Comparison of ENCODE assay signal across 1 cellular context in genomic region chr10:3782456-3783312, GRCh38.
TF ChIP-seq lines count a peak whose summit lies in the region.

No MANE protein-coding gene starts in this region.

TF ChIP-seq in HepG2, 621 proteins besides CTCF, POLR2A, EP300 and RAD21 (continued from another document and continues in another):
- no peak for TF ChIP-seq TRAFD1 (CRISPR knock-in tag; IDR thresholded peaks at IDR 0.05; ENCODE audit: borderline replicate concordance)
- 0 out of 2 replicates have a peak, but pooled peaks have one; percentile 8 for TF ChIP-seq HNRNPL (IDR thresholded peaks at IDR 0.05; ENCODE audit: low read depth, low read length)
- TF ChIP-seq DPF2 (CRISPR knock-in tag; IDR thresholded peaks at IDR 0.05; ENCODE audit: borderline replicate concordance, low read depth), result no peak
- TF ChIP-seq, protein P1, sequence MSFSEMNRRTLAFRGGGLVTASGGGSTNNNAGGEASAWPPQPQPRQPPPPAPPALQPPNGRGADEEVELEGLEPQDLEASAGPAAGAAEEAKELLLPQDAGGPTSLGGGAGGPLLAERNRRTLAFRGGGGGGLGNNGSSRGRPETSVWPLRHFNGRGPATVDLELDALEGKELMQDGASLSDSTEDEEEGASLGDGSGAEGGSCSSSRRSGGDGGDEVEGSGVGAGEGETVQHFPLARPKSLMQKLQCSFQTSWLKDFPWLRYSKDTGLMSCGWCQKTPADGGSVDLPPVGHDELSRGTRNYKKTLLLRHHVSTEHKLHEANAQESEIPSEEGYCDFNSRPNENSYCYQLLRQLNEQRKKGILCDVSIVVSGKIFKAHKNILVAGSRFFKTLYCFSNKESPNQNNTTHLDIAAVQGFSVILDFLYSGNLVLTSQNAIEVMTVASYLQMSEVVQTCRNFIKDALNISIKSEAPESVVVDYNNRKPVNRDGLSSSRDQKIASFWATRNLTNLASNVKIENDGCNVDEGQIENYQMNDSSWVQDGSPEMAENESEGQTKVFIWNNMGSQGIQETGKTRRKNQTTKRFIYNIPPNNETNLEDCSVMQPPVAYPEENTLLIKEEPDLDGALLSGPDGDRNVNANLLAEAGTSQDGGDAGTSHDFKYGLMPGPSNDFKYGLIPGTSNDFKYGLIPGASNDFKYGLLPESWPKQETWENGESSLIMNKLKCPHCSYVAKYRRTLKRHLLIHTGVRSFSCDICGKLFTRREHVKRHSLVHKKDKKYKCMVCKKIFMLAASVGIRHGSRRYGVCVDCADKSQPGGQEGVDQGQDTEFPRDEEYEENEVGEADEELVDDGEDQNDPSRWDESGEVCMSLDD (CRISPR knock-in tag; IDR thresholded peaks at IDR 0.05; ENCODE audit: borderline replicate concordance), result no peak
- no peak for TF ChIP-seq ZMYM2 (CRISPR knock-in tag; IDR thresholded peaks at IDR 0.05)
- no peak for TF ChIP-seq ZNF563 (CRISPR knock-in tag; IDR thresholded peaks at IDR 0.05)
- no peak for TF ChIP-seq IRF2 (CRISPR knock-in tag; IDR thresholded peaks at IDR 0.05)
- TF ChIP-seq PAXIP1 (CRISPR knock-in tag; conservative IDR thresholded peaks at IDR 0.05), result no peak
- TF ChIP-seq, protein P2, sequence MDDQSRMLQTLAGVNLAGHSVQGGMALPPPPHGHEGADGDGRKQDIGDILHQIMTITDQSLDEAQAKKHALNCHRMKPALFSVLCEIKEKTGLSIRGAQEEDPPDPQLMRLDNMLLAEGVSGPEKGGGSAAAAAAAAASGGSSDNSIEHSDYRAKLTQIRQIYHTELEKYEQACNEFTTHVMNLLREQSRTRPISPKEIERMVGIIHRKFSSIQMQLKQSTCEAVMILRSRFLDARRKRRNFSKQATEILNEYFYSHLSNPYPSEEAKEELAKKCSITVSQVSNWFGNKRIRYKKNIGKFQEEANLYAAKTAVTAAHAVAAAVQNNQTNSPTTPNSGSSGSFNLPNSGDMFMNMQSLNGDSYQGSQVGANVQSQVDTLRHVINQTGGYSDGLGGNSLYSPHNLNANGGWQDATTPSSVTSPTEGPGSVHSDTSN (CRISPR knock-in tag; IDR thresholded peaks at IDR 0.05; ENCODE audit: borderline replicate concordance), result no peak
- TF ChIP-seq, protein P3, sequence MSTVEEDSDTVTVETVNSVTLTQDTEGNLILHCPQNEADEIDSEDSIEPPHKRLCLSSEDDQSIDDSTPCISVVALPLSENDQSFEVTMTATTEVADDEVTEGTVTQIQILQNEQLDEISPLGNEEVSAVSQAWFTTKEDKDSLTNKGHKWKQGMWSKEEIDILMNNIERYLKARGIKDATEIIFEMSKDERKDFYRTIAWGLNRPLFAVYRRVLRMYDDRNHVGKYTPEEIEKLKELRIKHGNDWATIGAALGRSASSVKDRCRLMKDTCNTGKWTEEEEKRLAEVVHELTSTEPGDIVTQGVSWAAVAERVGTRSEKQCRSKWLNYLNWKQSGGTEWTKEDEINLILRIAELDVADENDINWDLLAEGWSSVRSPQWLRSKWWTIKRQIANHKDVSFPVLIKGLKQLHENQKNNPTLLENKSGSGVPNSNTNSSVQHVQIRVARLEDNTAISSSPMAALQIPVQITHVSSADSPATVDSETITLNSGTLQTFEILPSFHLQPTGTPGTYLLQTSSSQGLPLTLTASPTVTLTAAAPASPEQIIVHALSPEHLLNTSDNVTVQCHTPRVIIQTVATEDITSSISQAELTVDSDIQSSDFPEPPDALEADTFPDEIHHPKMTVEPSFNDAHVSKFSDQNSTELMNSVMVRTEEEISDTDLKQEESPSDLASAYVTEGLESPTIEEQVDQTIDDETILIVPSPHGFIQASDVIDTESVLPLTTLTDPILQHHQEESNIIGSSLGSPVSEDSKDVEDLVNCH (CRISPR knock-in tag; IDR thresholded peaks at IDR 0.05), result no peak
- TF ChIP-seq, protein P4, sequence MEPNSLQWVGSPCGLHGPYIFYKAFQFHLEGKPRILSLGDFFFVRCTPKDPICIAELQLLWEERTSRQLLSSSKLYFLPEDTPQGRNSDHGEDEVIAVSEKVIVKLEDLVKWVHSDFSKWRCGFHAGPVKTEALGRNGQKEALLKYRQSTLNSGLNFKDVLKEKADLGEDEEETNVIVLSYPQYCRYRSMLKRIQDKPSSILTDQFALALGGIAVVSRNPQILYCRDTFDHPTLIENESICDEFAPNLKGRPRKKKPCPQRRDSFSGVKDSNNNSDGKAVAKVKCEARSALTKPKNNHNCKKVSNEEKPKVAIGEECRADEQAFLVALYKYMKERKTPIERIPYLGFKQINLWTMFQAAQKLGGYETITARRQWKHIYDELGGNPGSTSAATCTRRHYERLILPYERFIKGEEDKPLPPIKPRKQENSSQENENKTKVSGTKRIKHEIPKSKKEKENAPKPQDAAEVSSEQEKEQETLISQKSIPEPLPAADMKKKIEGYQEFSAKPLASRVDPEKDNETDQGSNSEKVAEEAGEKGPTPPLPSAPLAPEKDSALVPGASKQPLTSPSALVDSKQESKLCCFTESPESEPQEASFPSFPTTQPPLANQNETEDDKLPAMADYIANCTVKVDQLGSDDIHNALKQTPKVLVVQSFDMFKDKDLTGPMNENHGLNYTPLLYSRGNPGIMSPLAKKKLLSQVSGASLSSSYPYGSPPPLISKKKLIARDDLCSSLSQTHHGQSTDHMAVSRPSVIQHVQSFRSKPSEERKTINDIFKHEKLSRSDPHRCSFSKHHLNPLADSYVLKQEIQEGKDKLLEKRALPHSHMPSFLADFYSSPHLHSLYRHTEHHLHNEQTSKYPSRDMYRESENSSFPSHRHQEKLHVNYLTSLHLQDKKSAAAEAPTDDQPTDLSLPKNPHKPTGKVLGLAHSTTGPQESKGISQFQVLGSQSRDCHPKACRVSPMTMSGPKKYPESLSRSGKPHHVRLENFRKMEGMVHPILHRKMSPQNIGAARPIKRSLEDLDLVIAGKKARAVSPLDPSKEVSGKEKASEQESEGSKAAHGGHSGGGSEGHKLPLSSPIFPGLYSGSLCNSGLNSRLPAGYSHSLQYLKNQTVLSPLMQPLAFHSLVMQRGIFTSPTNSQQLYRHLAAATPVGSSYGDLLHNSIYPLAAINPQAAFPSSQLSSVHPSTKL (CRISPR knock-in tag; IDR thresholded peaks at IDR 0.05), result peak; percentile 45; the same call in 1 of the 2 replicates
- no peak for TF ChIP-seq GTF3A (CRISPR knock-in tag; conservative IDR thresholded peaks at IDR 0.05)
- TF ChIP-seq SOX6 (IDR thresholded peaks at IDR 0.05), result no peak
- peak; percentile 64; the same call in 1 of the 2 replicates for TF ChIP-seq SOX6 (CRISPR knock-in tag; IDR thresholded peaks at IDR 0.05)
- TF ChIP-seq TCF7L2 (IDR thresholded peaks at IDR 0.05; ENCODE audit: low read depth, low read length), result no peak
- TF ChIP-seq, protein P5, sequence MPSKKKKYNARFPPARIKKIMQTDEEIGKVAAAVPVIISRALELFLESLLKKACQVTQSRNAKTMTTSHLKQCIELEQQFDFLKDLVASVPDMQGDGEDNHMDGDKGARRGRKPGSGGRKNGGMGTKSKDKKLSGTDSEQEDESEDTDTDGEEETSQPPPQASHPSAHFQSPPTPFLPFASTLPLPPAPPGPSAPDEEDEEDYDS (CRISPR knock-in tag; IDR thresholded peaks at IDR 0.05), result 0 out of 2 replicates have a peak, but pooled peaks have one; percentile 18
- TF ChIP-seq, protein P6, sequence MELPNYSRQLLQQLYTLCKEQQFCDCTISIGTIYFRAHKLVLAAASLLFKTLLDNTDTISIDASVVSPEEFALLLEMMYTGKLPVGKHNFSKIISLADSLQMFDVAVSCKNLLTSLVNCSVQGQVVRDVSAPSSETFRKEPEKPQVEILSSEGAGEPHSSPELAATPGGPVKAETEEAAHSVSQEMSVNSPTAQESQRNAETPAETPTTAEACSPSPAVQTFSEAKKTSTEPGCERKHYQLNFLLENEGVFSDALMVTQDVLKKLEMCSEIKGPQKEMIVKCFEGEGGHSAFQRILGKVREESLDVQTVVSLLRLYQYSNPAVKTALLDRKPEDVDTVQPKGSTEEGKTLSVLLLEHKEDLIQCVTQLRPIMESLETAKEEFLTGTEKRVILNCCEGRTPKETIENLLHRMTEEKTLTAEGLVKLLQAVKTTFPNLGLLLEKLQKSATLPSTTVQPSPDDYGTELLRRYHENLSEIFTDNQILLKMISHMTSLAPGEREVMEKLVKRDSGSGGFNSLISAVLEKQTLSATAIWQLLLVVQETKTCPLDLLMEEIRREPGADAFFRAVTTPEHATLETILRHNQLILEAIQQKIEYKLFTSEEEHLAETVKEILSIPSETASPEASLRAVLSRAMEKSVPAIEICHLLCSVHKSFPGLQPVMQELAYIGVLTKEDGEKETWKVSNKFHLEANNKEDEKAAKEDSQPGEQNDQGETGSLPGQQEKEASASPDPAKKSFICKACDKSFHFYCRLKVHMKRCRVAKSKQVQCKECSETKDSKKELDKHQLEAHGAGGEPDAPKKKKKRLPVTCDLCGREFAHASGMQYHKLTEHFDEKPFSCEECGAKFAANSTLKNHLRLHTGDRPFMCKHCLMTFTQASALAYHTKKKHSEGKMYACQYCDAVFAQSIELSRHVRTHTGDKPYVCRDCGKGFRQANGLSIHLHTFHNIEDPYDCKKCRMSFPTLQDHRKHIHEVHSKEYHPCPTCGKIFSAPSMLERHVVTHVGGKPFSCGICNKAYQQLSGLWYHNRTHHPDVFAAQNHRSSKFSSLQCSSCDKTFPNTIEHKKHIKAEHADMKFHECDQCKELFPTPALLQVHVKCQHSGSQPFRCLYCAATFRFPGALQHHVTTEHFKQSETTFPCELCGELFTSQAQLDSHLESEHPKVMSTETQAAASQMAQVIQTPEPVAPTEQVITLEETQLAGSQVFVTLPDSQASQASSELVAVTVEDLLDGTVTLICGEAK (IDR thresholded peaks at IDR 0.05), result peak; percentile 38; the same call in 1 of the 2 replicates
- TF ChIP-seq, protein P6 (CRISPR knock-in tag; IDR thresholded peaks at IDR 0.05), result peak; percentile 92; the same call in 1 of the 2 replicates
- TF ChIP-seq ATF3 (CRISPR knock-in tag; IDR thresholded peaks at IDR 0.05), result peak; percentile 83
- TF ChIP-seq MIER2 (CRISPR knock-in tag; IDR thresholded peaks at IDR 0.05), result no peak
- TF ChIP-seq ZNF430 (CRISPR knock-in tag; IDR thresholded peaks at IDR 0.05), result no peak
- no peak for TF ChIP-seq ZNF30 (CRISPR knock-in tag; IDR thresholded peaks at IDR 0.05)
- no peak for TF ChIP-seq ZNF557 (CRISPR knock-in tag; IDR thresholded peaks at IDR 0.05)
